ENCODE assay signal across 11 cellular contexts in genomic region chr10:86979977-86980448, GRCh38. TPM values are rescaled to one million over a fixed set of nuclear protein-coding genes. Genes with fewer than 3 reads are reported as not detected.
DNase-seq lines count a peak whose midpoint lies in the region; ATAC-seq and TF ChIP-seq lines count a peak whose summit lies in the region.
"Had no signal": no experiment of that assay in that cellular context is flagged by ENCODE, and none has a peak within 500 bp of the region (broad histone marks: within the 10 kb centered on the region; RNA-seq: fewer than 3 reads in every experiment).

No MANE protein-coding gene starts in this region.

- no peaks in the 10 kb centered on the region for H3K9me2 ChIP-seq in HCT116 (ENCODE audit: insufficient read depth)

- H3K4me1 ChIP-seq in HCT116 (ENCODE audit: control insufficient read depth in 1 of 2, insufficient read depth in 2 of 2, low read length in 2 of 2) (peaks cover 11 to 49% of the 10 kb centered on the region in 2 experiments; a peak in 3 of 4 replicates), gastroesophageal sphincter (peaks cover 4 to 41% (median 18%) of the 10 kb centered on the region in 3 donors)

- H3K4me3 ChIP-seq in HCT116 (replicated peaks in 1 of 2; ENCODE audit: low read depth in 1 of 2, low read length in 2 of 2) (no peak overlapping the region), gastroesophageal sphincter (no peak overlapping the region)

- CTCF ChIA-PET in HCT116 (lab: Charles Lee), result no interaction called here
- CTCF ChIA-PET in activated CD8-positive, alpha-beta T cell treated with anti-CD3 and anti-CD28 coated beads for 36 hours (lab: Charles Lee), result interaction anchor here (0.8 to 1.0 kb wide), 2 partner anchors 11 to 13 kb away, joined by 3 read pairs; partner anchors contain the start of gene ADIRF

- TF ChIP-seq RAD21 in HCT116 (IDR thresholded peaks at IDR 0.05; ENCODE audit: low read depth), result no peak

- H3K36me3 ChIP-seq in HCT116 (ENCODE audit: control insufficient read depth in 1 of 2, insufficient read depth in 2 of 2, low read length in 2 of 2), result no peaks in the 10 kb centered on the region
- H3K36me3 ChIP-seq in gastroesophageal sphincter, result no peaks in the 10 kb centered on the region

- peaks cover 5% of the 10 kb centered on the region for H3K27me3 Mint-ChIP-seq in activated CD8-positive, alpha-beta T cell treated with anti-CD3 and anti-CD28 coated beads for 36 hours

- 0 to 20% methylated on average over 2 to 3 of the region's 3 CpGs for WGBS in gastroesophageal sphincter (ENCODE audit: low coverage in 1 of 2), 2 donors

- H3K79me2 ChIP-seq in HCT116 (ENCODE audit: insufficient read depth, low read length), result no peaks in the 10 kb centered on the region

- H3K4me1 Mint-ChIP-seq in activated CD8-positive, alpha-beta T cell treated with anti-CD3 and anti-CD28 coated beads for 36 hours (ENCODE audit: low read depth), result no peaks in the 10 kb centered on the region
- H3K4me1 Mint-ChIP-seq: activated CD4-positive, alpha-beta memory T cell treated with anti-CD3 and anti-CD28 coated beads, Interleukin-2, amount 10 ng/mL, durations not matched to agents 7 days and 5 days had no signal

- H3K4me3 Mint-ChIP-seq in activated CD8-positive, alpha-beta T cell treated with anti-CD3 and anti-CD28 coated beads for 36 hours, result no peak overlapping the region
- H3K4me3 Mint-ChIP-seq: activated CD4-positive, alpha-beta memory T cell treated with anti-CD3 and anti-CD28 coated beads, Interleukin-2, amount 10 ng/mL, durations not matched to agents 7 days and 5 days had no signal

- DNase-seq in HCT116 (ENCODE audit: low read depth, low spot score), result no peak
- no peak for DNase-seq in sciatic nerve (ENCODE audit: low spot score)
- DNase-seq in NCI-H1417 treated with DMSO at 0.1 percent for 48 hours (lab: John Stamatoyannopoulos, UW), result no peak
- no peak for DNase-seq in activated CD8-positive, alpha-beta T cell treated with anti-CD3 and anti-CD28 coated beads for 36 hours
- DNase-seq in DMS114 treated with DMSO at 0.1 percent for 48 hours (lab: John Stamatoyannopoulos, UW; ENCODE audit: unreplicated experiment), result no peak
- DNase-seq: activated CD4-positive, alpha-beta memory T cell treated with anti-CD3 and anti-CD28 coated beads, Interleukin-2, amount 10 ng/mL, durations not matched to agents 7 days and 5 days; NCI-H524; stimulated activated CD4-positive, alpha-beta T cell treated with anti-CD3 and anti-CD28 coated beads, Interleukin-4, amount 100 ng/mL, for 1 hour had no signal

- BruUV-seq in HCT116 (replicated peaks; lab: Mats Ljungman, UMichigan), result no TSS peak

- H3K9me3 Mint-ChIP-seq in activated CD8-positive, alpha-beta T cell treated with anti-CD3 and anti-CD28 coated beads for 36 hours, result no peaks in the 10 kb centered on the region
- H3K9me3 Mint-ChIP-seq: activated CD4-positive, alpha-beta memory T cell treated with anti-CD3 and anti-CD28 coated beads, Interleukin-2, amount 10 ng/mL, durations not matched to agents 7 days and 5 days had no signal

- no peaks in the 10 kb centered on the region for H3K27me3 ChIP-seq in HCT116 (ENCODE audit: insufficient read depth, low read length)
- H3K27me3 ChIP-seq in gastroesophageal sphincter, result no peaks in the 10 kb centered on the region

- H3K4me2 ChIP-seq in HCT116 (ENCODE audit: low read length), result peak overlapping the region; percentile 20; the same call in 1 of the 2 replicates

- H3K27ac Mint-ChIP-seq in activated CD8-positive, alpha-beta T cell treated with anti-CD3 and anti-CD28 coated beads for 36 hours, result no peak overlapping the region
- H3K27ac Mint-ChIP-seq: activated CD4-positive, alpha-beta memory T cell treated with anti-CD3 and anti-CD28 coated beads, Interleukin-2, amount 10 ng/mL, durations not matched to agents 7 days and 5 days had no signal

- RAD21 ChIA-PET in HCT116 (lab: Charles Lee; ENCODE audit: low non-redundant PET in 1 of 2, low total read pairs in 2 of 2, uncharacterized antibody in 2 of 2, unreplicated experiment in 2 of 2), result no interaction called here

- intact Hi-C loops in HCT116 (cut with micrococcal nuclease), result no loop called here
- intact Hi-C loops in sciatic nerve (cut with DNase I), result no loop called here
- intact Hi-C loops in activated CD8-positive, alpha-beta T cell treated with anti-CD3 and anti-CD28 coated beads for 36 hours (cut with micrococcal nuclease), result no loop called here

- H3K9me3 ChIP-seq in HCT116 (ENCODE audit: control insufficient read depth in 1 of 2, insufficient read depth in 1 of 2, low read depth in 1 of 2, low read length in 2 of 2) (no peaks in the 10 kb centered on the region), gastroesophageal sphincter (no peaks in the 10 kb centered on the region)

- H3K36me3 Mint-ChIP-seq in activated CD8-positive, alpha-beta T cell treated with anti-CD3 and anti-CD28 coated beads for 36 hours (ENCODE audit: low read depth), result no peaks in the 10 kb centered on the region

- no peak overlapping the region for H2AFZ ChIP-seq in HCT116 (ENCODE audit: low read depth, low read length, poor library complexity, severe bottlenecking)

- TF ChIP-seq EP300 in gastroesophageal sphincter (IDR thresholded peaks at IDR 0.05), result no peak

- no peak overlapping the region for H3K27ac ChIP-seq in HCT116 (ENCODE audit: low read depth, low read length)
- H3K27ac ChIP-seq in gastroesophageal sphincter, result peak overlapping the region; percentile 4 to 79 (median 68)

- TF ChIP-seq CTCF in HCT116 (IDR thresholded peaks at IDR 0.05 in 2 of 3, conservative IDR thresholded peaks at IDR 0.05 in 1 of 3; ENCODE audit: borderline replicate concordance in 1 of 3, insufficient read depth in 1 of 3, low read depth in 2 of 3, low read length in 2 of 3) (no peak), gastroesophageal sphincter (IDR thresholded peaks at IDR 0.05) (no peak)
- no peak for TF ChIP-seq CTCF in activated CD8-positive, alpha-beta T cell treated with anti-CD3 and anti-CD28 coated beads for 36 hours (IDR thresholded peaks at IDR 0.05)

- POLR2A ChIA-PET in HCT116 (lab: Charles Lee), result no interaction called here
- POLR2A ChIA-PET in activated CD8-positive, alpha-beta T cell treated with anti-CD3 and anti-CD28 coated beads for 36 hours (lab: Charles Lee), result interaction anchor here (0.7 kb wide), 1 partner anchor 9 kb away, joined by 3 read pairs; no protein-coding TSS in a partner anchor

- ATAC-seq in HCT116 (peak; percentile 14; the same call in 1 of the 2 replicates), gastroesophageal sphincter (peak; percentile 86), sciatic nerve (peak; percentile 88)
- ATAC-seq in activated CD8-positive, alpha-beta T cell treated with anti-CD3 and anti-CD28 coated beads for 36 hours, result no peak

- no peaks in the 10 kb centered on the region for H4K20me1 ChIP-seq in HCT116 (ENCODE audit: insufficient read depth)

- TF ChIP-seq POLR2A in HCT116 (IDR thresholded peaks at IDR 0.05; ENCODE audit: borderline replicate concordance, extremely low read depth, insufficient read depth, insufficient read length) (no peak), gastroesophageal sphincter (IDR thresholded peaks at IDR 0.05) (no peak)

- H3K9ac ChIP-seq in HCT116 (ENCODE audit: low read length), result no peak overlapping the region

TF ChIP-seq in HCT116, 20 proteins besides CTCF, POLR2A, EP300 and RAD21 (continues in another document):
- TF ChIP-seq POLR2AphosphoS5 (IDR thresholded peaks at IDR 0.05; ENCODE audit: low read depth, low read length) (no peak), ELF1 (IDR thresholded peaks at IDR 0.05; ENCODE audit: borderline replicate concordance, low read depth) (no peak), TCF7L2 (IDR thresholded peaks at IDR 0.05; ENCODE audit: borderline replicate concordance, extremely low read depth, insufficient read depth, insufficient read length) (no peak), ZFX (IDR thresholded peaks at IDR 0.05) (no peak), SRF (IDR thresholded peaks at IDR 0.05; ENCODE audit: low read depth) (no peak), CBX3 (IDR thresholded peaks at IDR 0.05; ENCODE audit: low read depth) (no peak), ZNF274 (IDR thresholded peaks at IDR 0.05; ENCODE audit: low read depth, low read length) (no peak), SIN3A (IDR thresholded peaks at IDR 0.05; ENCODE audit: low read depth) (no peak), EGR1 (IDR thresholded peaks at IDR 0.05; ENCODE audit: low read depth) (no peak), YY1 (IDR thresholded peaks at IDR 0.05; ENCODE audit: extremely low read depth, insufficient replicate concordance, low read depth, low read length) (no peak), EZH2 (IDR thresholded peaks at IDR 0.05) (no peak), EZH2phosphoT487 (IDR thresholded peaks at IDR 0.05; ENCODE audit: borderline replicate concordance) (no peak), CEBPB (IDR thresholded peaks at IDR 0.05; ENCODE audit: low read depth) (no peak), FOSL1 (IDR thresholded peaks at IDR 0.05; ENCODE audit: low read depth) (no peak), SP1 (IDR thresholded peaks at IDR 0.05; ENCODE audit: low read depth) (no peak)

RNA-seq across cellular contexts. Expression of gene ADIRF, which starts 11.7 kb away (rescaled TPM):
- total RNA-seq in HCT116 (2021; ENCODE audit: unreplicated experiment) (448 TPM), gastroesophageal sphincter (100 to 1,000 TPM in 2 of 4 donors, 10 to 100 TPM in 2; 36.5 to 408 (median 149) TPM), sciatic nerve (599 TPM)
- polyA plus RNA-seq in HCT116 (2012), result 582 and 667 TPM in 2 replicates
- not detected for total RNA-seq in activated CD8-positive, alpha-beta T cell treated with anti-CD3 and anti-CD28 coated beads for 36 hours
- total RNA-seq: activated CD4-positive, alpha-beta memory T cell treated with anti-CD3 and anti-CD28 coated beads, Interleukin-2, amount 10 ng/mL, durations not matched to agents 7 days and 5 days; mononuclear cell had no signal

RNA-seq across cellular contexts. Expression of gene SNCG, which starts 21.6 kb away (rescaled TPM):
- total RNA-seq in HCT116 (2021; ENCODE audit: unreplicated experiment), result 61.1 TPM
- 120 and 159 TPM in 2 replicates for polyA plus RNA-seq in HCT116 (2012)
- total RNA-seq in gastroesophageal sphincter, result 100 to 1,000 TPM in 1 of 4 donors, 10 to 100 TPM in 3; 12.8 to 102 (median 33.7) TPM
- 132 TPM for total RNA-seq in sciatic nerve
- not detected for total RNA-seq in activated CD8-positive, alpha-beta T cell treated with anti-CD3 and anti-CD28 coated beads for 36 hours
- total RNA-seq: activated CD4-positive, alpha-beta memory T cell treated with anti-CD3 and anti-CD28 coated beads, Interleukin-2, amount 10 ng/mL, durations not matched to agents 7 days and 5 days; mononuclear cell had no signal

RNA-seq across cellular contexts. Expression of gene MMRN2, which starts 22.6 kb away (rescaled TPM):
- total RNA-seq in HCT116 (2021; ENCODE audit: unreplicated experiment), result 8.3 TPM
- polyA plus RNA-seq in HCT116 (2012), result 16.8 and 19.6 TPM in 2 replicates
- 10 to 100 TPM; 18.5 to 77.7 (median 42.2) TPM for total RNA-seq in gastroesophageal sphincter
- 66.2 TPM for total RNA-seq in sciatic nerve
- not detected for total RNA-seq in activated CD8-positive, alpha-beta T cell treated with anti-CD3 and anti-CD28 coated beads for 36 hours
- total RNA-seq: activated CD4-positive, alpha-beta memory T cell treated with anti-CD3 and anti-CD28 coated beads, Interleukin-2, amount 10 ng/mL, durations not matched to agents 7 days and 5 days had no signal

RNA-seq across cellular contexts. Expression of gene FAM25A, which starts 40.1 kb away (rescaled TPM):
- 2.7 TPM for total RNA-seq in HCT116 (2021; ENCODE audit: unreplicated experiment)
- polyA plus RNA-seq in HCT116 (2012), result 10.4 and 12.6 TPM in 2 replicates
- not detected for total RNA-seq in gastroesophageal sphincter
- total RNA-seq in sciatic nerve, result not detected
- not detected for total RNA-seq in activated CD8-positive, alpha-beta T cell treated with anti-CD3 and anti-CD28 coated beads for 36 hours
- total RNA-seq: activated CD4-positive, alpha-beta memory T cell treated with anti-CD3 and anti-CD28 coated beads, Interleukin-2, amount 10 ng/mL, durations not matched to agents 7 days and 5 days; mononuclear cell had no signal
- polyA plus RNA-seq: BJ had no signal

Comparison
In these comparisons a context has a peak if more than half of its experiments do, and no peak if none do; other contexts are left out.
1. RNA of gene ADIRF, which starts 11.7 kb away (total RNA-seq): 599 TPM in sciatic nerve (single experiment), 448 TPM in HCT116 (single experiment) and 36.5 to 408 TPM in gastroesophageal sphincter; not detected in activated CD8-positive, alpha-beta T cell treated with anti-CD3 and anti-CD28 coated beads for 36 hours; every median in the first group is over 10 times any median in the second.
2. RNA of gene SNCG, which starts 21.6 kb away (total RNA-seq): 132 TPM in sciatic nerve (single experiment), 61.1 TPM in HCT116 (single experiment) and 12.8 to 102 TPM in gastroesophageal sphincter; not detected in activated CD8-positive, alpha-beta T cell treated with anti-CD3 and anti-CD28 coated beads for 36 hours; every median in the first group is over 10 times any median in the second.